Comparison of ENCODE assay signal across 9 cellular contexts in the genomic region with DNA sequence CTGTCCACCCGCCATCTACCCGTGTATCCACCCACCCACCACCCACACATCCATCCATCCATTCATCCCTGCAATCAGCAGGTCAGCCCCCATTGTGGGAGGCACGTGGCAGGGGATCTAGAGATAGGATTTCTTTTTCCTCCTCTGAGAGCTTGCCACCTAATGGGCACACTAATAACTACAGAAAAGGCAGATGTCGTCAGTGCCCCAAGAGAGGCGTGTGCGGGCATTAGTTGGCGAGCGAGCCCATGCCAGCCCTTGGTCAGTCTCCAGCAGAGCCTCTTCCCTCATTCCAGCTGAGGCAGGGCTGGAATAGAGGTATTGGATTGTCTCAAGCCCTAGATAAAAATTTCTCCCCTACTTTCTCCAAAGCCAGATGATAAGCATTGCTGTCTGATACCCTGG. TPM values are rescaled to one million over a fixed set of nuclear protein-coding genes. Genes with fewer than 3 reads are reported as not detected.
DNase-seq lines count a peak whose midpoint lies in the region; ATAC-seq and TF ChIP-seq lines count a peak whose summit lies in the region.
"Had no signal": no experiment of that assay in that cellular context is flagged by ENCODE, and none has a peak within 500 bp of the region (broad histone marks: within the 10 kb centered on the region; RNA-seq: fewer than 3 reads in every experiment).

No MANE protein-coding gene starts in this region.

- H3K9me3 ChIP-seq in cardiac muscle cell (ENCODE audit: low read depth) (no peaks in the 10 kb centered on the region), right atrium auricular region (no peaks in the 10 kb centered on the region), vagina (no peaks in the 10 kb centered on the region)

- no peak for ATAC-seq in GM21529 (IDR thresholded peaks at IDR 0.05; ENCODE audit: unreplicated experiment)

- TF ChIP-seq POLR2A in vagina (IDR thresholded peaks at IDR 0.05), result no peak

- no peak for DNase-seq in cardiac muscle cell (ENCODE audit: low read depth in 1 of 2, low spot score in 1 of 2)
- DNase-seq in cardiac septum (ENCODE audit: low spot score), result no peak
- peak; percentile 50 for DNase-seq in SK-MEL-5 (ENCODE audit: low read depth, low spot score)
- no peak for DNase-seq in right atrium auricular region (ENCODE audit: low spot score)
- no peak for DNase-seq in vagina (ENCODE audit: extremely low spot score in 2 of 2)
- DNase-seq in NK-92 treated with Interleukin-12 subunit alpha and Interleukin-12 subunit beta, amount 100 ng/mL, for 24 hours (lab: John Stamatoyannopoulos, UW), result no peak
- DNase-seq in iPS-NIHi11 (ENCODE audit: low spot score), result no peak
- DNase-seq: activated T-cell treated with anti-CD3 and anti-CD28 coated beads, Interleukin-2, amount 50 U/mL, for 1 hour had no signal

- in situ Hi-C loops in SK-MEL-5 (cut with HindIII; ENCODE audit: low pct_unique_long_range_greater_than_20kb, low sequenced_read_pairs), result no loop called here

- no peak for TF ChIP-seq CTCF in cardiac muscle cell (IDR thresholded peaks at IDR 0.05; ENCODE audit: low read depth, low read length)
- TF ChIP-seq CTCF in right atrium auricular region (IDR thresholded peaks at IDR 0.05), result peak in 1 of 2 donors; percentile 46
- no peak for TF ChIP-seq CTCF in vagina (IDR thresholded peaks at IDR 0.05)

- H3K27ac ChIP-seq in cardiac muscle cell, result peak overlapping the region; percentile 88
- peak overlapping the region; percentile 94 for H3K27ac ChIP-seq in right atrium auricular region
- H3K27ac ChIP-seq in vagina, result peak overlapping the region; percentile 42

- no peaks in the 10 kb centered on the region for H3K27me3 ChIP-seq in cardiac muscle cell
- no peaks in the 10 kb centered on the region for H3K27me3 ChIP-seq in right atrium auricular region
- H3K27me3 ChIP-seq in vagina, result no peaks in the 10 kb centered on the region

- no peaks in the 10 kb centered on the region for H3K36me3 ChIP-seq in cardiac muscle cell
- H3K36me3 ChIP-seq in right atrium auricular region, result no peaks in the 10 kb centered on the region
- H3K36me3 ChIP-seq in vagina, result no peaks in the 10 kb centered on the region

- intact Hi-C loops in cardiac septum (cut with DNase I) (loop anchor here (1.0 to 2.0 kb wide), 2 partner anchors 15 to 31 kb away; a partner anchor contains a TSS), vagina (cut with DNase I) (no loop called here)

- H3K4me3 ChIP-seq in cardiac muscle cell (no peak overlapping the region), right atrium auricular region (no peak overlapping the region), vagina (no peak overlapping the region)

- H3K4me1 ChIP-seq in cardiac muscle cell (ENCODE audit: low read depth) (peaks cover 81% of the 10 kb centered on the region), right atrium auricular region (peaks cover 0 to 99% of the 10 kb centered on the region in 2 donors), vagina (peaks cover 84% of the 10 kb centered on the region)

RNA-seq across cellular contexts. Expression of a gene that starts 9.7 kb away (rescaled TPM):
- 28.3 and 39.0 TPM in 2 replicates for total RNA-seq in cardiac muscle cell
- 36.5 and 44.1 TPM in 2 replicates for polyA plus RNA-seq in cardiac muscle cell
- 80.0 TPM for total RNA-seq in cardiac septum
- 0.37 and 0.40 TPM in 2 replicates for total RNA-seq in SK-MEL-5 (2014; rRNA removed; shearing (Covaris generic))
- polyA plus RNA-seq in SK-MEL-5 (2015; cell fraction: cytosol; rRNA removed), result 1.6 and 3.5 TPM in 2 replicates
- 1.5 and 6.0 TPM in 2 replicates for polyA plus RNA-seq in SK-MEL-5 (2015; cell fraction: nucleus; rRNA removed)
- total RNA-seq in right atrium auricular region, result 10 to 100 TPM; 38.9 to 58.7 TPM
- total RNA-seq in vagina, result 2.5 TPM

RNA-seq across cellular contexts. Expression of a gene that starts 25.3 kb away (rescaled TPM):
- total RNA-seq in cardiac muscle cell (not detected in 2 replicates), cardiac septum (not detected), right atrium auricular region (not detected), vagina (not detected)
- not detected in 2 replicates for polyA plus RNA-seq in cardiac muscle cell
- not detected in 2 replicates for total RNA-seq in SK-MEL-5 (2014; rRNA removed; shearing (Covaris generic))
- not detected in 2 replicates for polyA plus RNA-seq in SK-MEL-5 (2015; cell fraction: cytosol; rRNA removed)
- not detected in 2 replicates for polyA plus RNA-seq in SK-MEL-5 (2015; cell fraction: nucleus; rRNA removed)

RNA-seq across cellular contexts. Expression of a gene that starts 31.1 kb away (rescaled TPM):
- total RNA-seq in cardiac muscle cell (3.4 and 8.0 TPM in 2 replicates), cardiac septum (33.8 TPM), right atrium auricular region (10 to 100 TPM; 41.4 to 47.4 TPM), vagina (32.2 TPM)
- 5.8 and 10.4 TPM in 2 replicates for polyA plus RNA-seq in cardiac muscle cell
- total RNA-seq in SK-MEL-5 (2014; rRNA removed; shearing (Covaris generic)), result not detected in 2 replicates
- polyA plus RNA-seq in SK-MEL-5 (2015; cell fraction: cytosol; rRNA removed), result not detected in 2 replicates
- not detected in 2 replicates for polyA plus RNA-seq in SK-MEL-5 (2015; cell fraction: nucleus; rRNA removed)

RNA-seq across cellular contexts. Expression of a gene that starts 37.5 kb away (rescaled TPM):
- total RNA-seq in cardiac muscle cell (7.3 and 18.6 TPM in 2 replicates), cardiac septum (10.7 TPM), right atrium auricular region (10 to 100 TPM in 1 of 2 donors, 1 to 10 TPM in 1; 8.2 to 10.3 TPM), vagina (19.6 TPM)
- 45.6 and 99.8 TPM in 2 replicates for polyA plus RNA-seq in cardiac muscle cell
- total RNA-seq in SK-MEL-5 (2014; rRNA removed; shearing (Covaris generic)), result 3.2 and 3.5 TPM in 2 replicates
- 33.1 and 34.7 TPM in 2 replicates for polyA plus RNA-seq in SK-MEL-5 (2015; cell fraction: cytosol; rRNA removed)
- polyA plus RNA-seq in SK-MEL-5 (2015; cell fraction: nucleus; rRNA removed), result 7.7 and 11.7 TPM in 2 replicates

RNA-seq across cellular contexts. Expression of a gene that starts 51.2 kb away (rescaled TPM):
- total RNA-seq in cardiac muscle cell, result 2.1 and 6.3 TPM in 2 replicates
- polyA plus RNA-seq in cardiac muscle cell, result 6.8 and 7.5 TPM in 2 replicates
- 6.8 TPM for total RNA-seq in cardiac septum
- 0.32 and 0.88 TPM in 2 replicates for total RNA-seq in SK-MEL-5 (2014; rRNA removed; shearing (Covaris generic))
- polyA plus RNA-seq in SK-MEL-5 (2015; cell fraction: cytosol; rRNA removed), result 0.18 and 0.87 TPM in 2 replicates
- polyA plus RNA-seq in SK-MEL-5 (2015; cell fraction: nucleus; rRNA removed), result not detected in 2 replicates
- 1 to 10 TPM; 2.0 to 7.2 TPM for total RNA-seq in right atrium auricular region
- total RNA-seq in vagina, result 48.9 TPM

Comparison
In these comparisons a context has a peak if more than half of its experiments do, and no peak if none do; other contexts are left out.
1. H3K27ac ChIP-seq: peak in every context shown above with its lines; median percentile 94 in right atrium auricular region; 88 in cardiac muscle cell; 42 in vagina.